Comparison of ENCODE assay signal across 6 cellular contexts in genomic region chr2:151794422-151794821, GRCh38. TPM values are rescaled to one million over a fixed set of nuclear protein-coding genes. Genes with fewer than 3 reads are reported as not detected.
DNase-seq lines count a peak whose midpoint lies in the region; ATAC-seq, FAIRE-seq and TF ChIP-seq lines count a peak whose summit lies in the region.
"Not testable (repeated sequence)": the region's sequence is repeated elsewhere in the genome, so short reads cannot be mapped to it uniquely, and the experiment has no call there.

No MANE protein-coding gene starts in this region.

- not testable (repeated sequence) for H3K36me3 ChIP-seq in MG63; RWPE2 (ENCODE audit: low read depth); bronchial epithelial cell (ENCODE audit: control insufficient read depth, insufficient read depth, low read length); psoas muscle (ENCODE audit: insufficient read depth in 1 of 2, low read depth in 1 of 2)

- 96 to 99% (median 97%) methylated on average over 6 of the region's 6 CpGs for WGBS in psoas muscle, 3 donors

- DNase-seq in HT1080 (ENCODE audit: low read depth) (peak; percentile 37), MG63 (peak; percentile 8), bronchial epithelial cell (ENCODE audit: low read depth) (peak; percentile 12), foreskin keratinocyte (peak in 1 of 2 donors; percentile 11)
- DNase-seq in RWPE2 (ENCODE audit: low spot score); psoas muscle: not testable (repeated sequence)

- not testable (repeated sequence) for H3K27ac ChIP-seq in RWPE2 (ENCODE audit: poor library complexity, severe bottlenecking); foreskin keratinocyte; psoas muscle

- ATAC-seq in RWPE2 (ENCODE audit: low read depth) (0 out of 3 replicates have a peak, but pooled peaks have one; percentile 23), foreskin keratinocyte (peak; percentile 40), psoas muscle (peak in 3 of 4 donors; percentile 25 to 41 (median 34))

- intact Hi-C loops in psoas muscle (cut with DNase I), result loop anchor here in 1 of 2 donors (5.0 kb wide), 1 partner anchor 82 kb away; no protein-coding TSS in a partner anchor

- H3K9me3 ChIP-seq in MG63; RWPE2 (ENCODE audit: severe bottlenecking); psoas muscle: not testable (repeated sequence)

- FAIRE-seq in bronchial epithelial cell (lab: Jason Lieb, UNC), result not testable (repeated sequence)

- not testable (repeated sequence) for H3K27me3 ChIP-seq in MG63; RWPE2 (ENCODE audit: insufficient read depth, poor library complexity, severe bottlenecking); bronchial epithelial cell (ENCODE audit: control insufficient read depth, insufficient read depth, low read length); foreskin keratinocyte; psoas muscle (ENCODE audit: insufficient read depth in 3 of 3, low read length in 2 of 3)

- not testable (repeated sequence) for TF ChIP-seq CTCF in RWPE2 (IDR thresholded peaks at IDR 0.05; ENCODE audit: poor library complexity, severe bottlenecking); bronchial epithelial cell (IDR thresholded peaks at IDR 0.05; ENCODE audit: insufficient read depth, low read length, severe bottlenecking); foreskin keratinocyte (conservative IDR thresholded peaks at IDR 0.05); psoas muscle (IDR thresholded peaks at IDR 0.05)

- not testable (repeated sequence) for H3K4me3 ChIP-seq in MG63; RWPE2 (ENCODE audit: severe bottlenecking); bronchial epithelial cell (ENCODE audit: low read depth, low read length); psoas muscle

- H3K4me1 ChIP-seq in RWPE2 (ENCODE audit: insufficient read depth, poor library complexity, severe bottlenecking); foreskin keratinocyte: not testable (repeated sequence)
- peaks cover 22% of the 10 kb centered on the region for H3K4me1 ChIP-seq in psoas muscle

RNA-seq across cellular contexts. Expression of gene ARL5A, which starts 33.8 kb away (rescaled TPM):
- total RNA-seq in HT1080 (2014; rRNA removed; shearing (Covaris generic)), result 79.3 and 94.7 TPM in 2 replicates
- polyA plus RNA-seq in HT1080 (2015; cell fraction: cytosol; rRNA removed), result 20.5 and 29.4 TPM in 2 replicates
- 13.5 and 15.2 TPM in 2 replicates for polyA plus RNA-seq in HT1080 (2015; cell fraction: nucleus; rRNA removed)
- total RNA-seq in MG63 (2014; rRNA removed; shearing (Covaris generic); ENCODE audit: low replicate concordance), result 36.8 and 65.2 TPM in 2 replicates
- total RNA-seq in bronchial epithelial cell (66.6 and 77.7 TPM in 2 replicates), foreskin keratinocyte (38.5 and 40.2 TPM in 2 replicates), psoas muscle (10 to 100 TPM; 42.5 to 71.9 (median 51.7) TPM)
- polyA plus RNA-seq in foreskin keratinocyte (6.3 and 8.4 TPM in 2 replicates), psoas muscle (10 to 100 TPM; 11.8 to 57.5 (median 21.0) TPM)
